Comparison of ENCODE assay signal across 8 cellular contexts in the genomic region with DNA sequence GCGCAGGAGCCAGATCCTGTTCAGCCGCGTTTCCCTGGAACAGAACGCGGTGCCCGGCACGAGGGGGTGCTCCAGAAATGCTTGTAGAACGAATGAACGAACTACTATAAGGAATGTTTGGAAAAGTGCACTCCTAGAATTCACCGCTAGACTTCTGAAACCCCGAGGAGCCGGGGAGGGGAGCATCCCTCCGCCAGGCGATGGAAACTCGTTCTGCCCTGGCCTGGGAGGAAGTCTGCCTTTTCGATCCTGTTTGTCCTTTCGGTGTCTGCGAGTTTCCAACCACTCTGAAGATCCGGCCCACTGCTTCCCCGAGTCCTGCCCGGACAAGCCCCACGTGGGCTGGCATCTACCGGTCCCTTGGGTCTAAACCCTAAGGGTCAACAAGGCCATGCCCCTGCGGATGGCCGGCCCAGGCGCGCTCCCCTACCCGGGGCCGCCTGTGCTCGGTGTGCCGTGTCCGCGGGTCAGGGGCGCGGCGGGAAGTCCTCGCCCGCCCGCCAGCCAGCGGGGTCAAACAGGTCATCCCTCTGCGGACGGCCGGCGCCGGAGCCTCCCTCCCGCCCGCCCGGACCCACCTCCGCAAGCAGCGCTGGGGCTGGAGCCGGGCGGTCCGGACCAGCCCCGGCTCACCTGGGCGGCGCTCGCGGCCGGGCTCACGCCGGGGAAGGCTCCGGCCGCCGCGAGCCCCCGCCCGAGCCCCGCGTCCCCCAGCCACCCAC. TPM values are rescaled to one million over a fixed set of nuclear protein-coding genes. Genes with fewer than 3 reads are reported as not detected.
A peak's percentile ranks its signal among the peaks of the same experiment; 100 is the strongest.
DNase-seq lines count a peak whose midpoint lies in the region; ATAC-seq and TF ChIP-seq lines count a peak whose summit lies in the region.

No MANE protein-coding gene starts in this region.

- no peaks in the 10 kb centered on the region for H3K27me3 ChIP-seq in smooth muscle cell (ENCODE audit: low read depth)

- H3K27ac ChIP-seq in smooth muscle cell (ENCODE audit: low read depth), result no peak overlapping the region

- no peak for ATAC-seq in GM18505 (IDR thresholded peaks at IDR 0.05; ENCODE audit: unreplicated experiment)

- peak; percentile 8 for TF ChIP-seq CTCF in smooth muscle cell (IDR thresholded peaks at IDR 0.05; ENCODE audit: borderline replicate concordance, insufficient read depth, poor library complexity, severe bottlenecking)

- H3K4me2 ChIP-seq in smooth muscle cell, result peak overlapping the region; percentile 97

- DNase-seq in AG08396 (ENCODE audit: low spot score) (peak; percentile 37), HPDE6-E6E7 (ENCODE audit: extremely low spot score) (peak; percentile 64), astrocyte of the hippocampus (ENCODE audit: low read depth, low spot score) (peak; percentile 77), iPS-NIHi7 (ENCODE audit: extremely low spot score) (peak; percentile 47), smooth muscle cell (lab: John Stamatoyannopoulos, UW; ENCODE audit: unreplicated experiment) (no peak)
- no peak for DNase-seq in stimulated activated CD4-positive, alpha-beta T cell treated with anti-CD3 and anti-CD28 coated beads, Interleukin-15, amount 100 ng/mL, for 24 hours
- no peak for DNase-seq in activated effector memory CD4-positive, alpha-beta T cell treated with Interleukin-2 at 50 U/mL for 16 hours

- peak overlapping the region; percentile 75 for H3K4me3 ChIP-seq in smooth muscle cell

- peak overlapping the region; percentile 19 for H2AFZ ChIP-seq in smooth muscle cell (ENCODE audit: low read depth)

- 2% methylated on average over 35 of the region's 69 CpGs for WGBS in smooth muscle cell (ENCODE audit: low lambda C conversion rate)

- no peaks in the 10 kb centered on the region for H3K9me3 ChIP-seq in smooth muscle cell (replicated peaks; ENCODE audit: low read depth)

- peaks cover 17% of the 10 kb centered on the region for H3K4me1 ChIP-seq in smooth muscle cell (ENCODE audit: low read depth)

- H3K79me2 ChIP-seq in smooth muscle cell (ENCODE audit: low read depth), result peaks cover 29% of the 10 kb centered on the region

- H4K20me1 ChIP-seq in smooth muscle cell (ENCODE audit: low read depth), result peaks cover 44% of the 10 kb centered on the region

- TF ChIP-seq POLR2A in GM18505 (IDR thresholded peaks at IDR 0.05; ENCODE audit: borderline replicate concordance, extremely low read depth, insufficient read depth, insufficient read length), result no peak

- H3K36me3 ChIP-seq in smooth muscle cell (ENCODE audit: low read depth), result no peaks in the 10 kb centered on the region

- peaks cover 27% of the 10 kb centered on the region for H3F3A ChIP-seq in smooth muscle cell (ENCODE audit: low read depth)

- H3K9ac ChIP-seq in smooth muscle cell (ENCODE audit: low read depth), result peak overlapping the region; percentile 68

RNA-seq across cellular contexts. Expression of gene SULF2, which starts 0.5 kb away (rescaled TPM):
- 102 and 109 TPM in 2 replicates for total RNA-seq in smooth muscle cell
- 131 and 144 TPM in 2 replicates for polyA plus RNA-seq in smooth muscle cell

Comparison
In these comparisons a context has a peak if more than half of its experiments do, and no peak if none do; other contexts are left out.
1. DNase-seq: peak in AG08396 (single experiment), HPDE6-E6E7 (single experiment), astrocyte of the hippocampus (single experiment) and iPS-NIHi7 (single experiment); none in smooth muscle cell (single experiment), stimulated activated CD4-positive, alpha-beta T cell treated with anti-CD3 and anti-CD28 coated beads, Interleukin-15, amount 100 ng/mL, for 24 hours (single experiment) and activated effector memory CD4-positive, alpha-beta T cell treated with Interleukin-2 at 50 U/mL for 16 hours (single experiment).